9 cellular contexts compared by ENCODE assay signal in genomic region chr2:233060500-233061006, GRCh38. TPM values are rescaled to one million over a fixed set of nuclear protein-coding genes. Genes with fewer than 3 reads are reported as not detected.
DNase-seq lines count a peak whose midpoint lies in the region; ATAC-seq, FAIRE-seq and TF ChIP-seq lines count a peak whose summit lies in the region.
"Had no signal": no experiment of that assay in that cellular context is flagged by ENCODE, and none has a peak within 500 bp of the region (broad histone marks: within the 10 kb centered on the region; RNA-seq: fewer than 3 reads in every experiment).

No MANE protein-coding gene starts in this region.

- H3K27ac ChIP-seq in BLaER1 treated with 17β-estradiol and CSF1 and Interleukin-3, amounts not matched to agents 10 nM and 100 nM, result peak overlapping the region; percentile 84 to 99 (median 94)
- H3K27ac ChIP-seq in K562 (ENCODE audit: extremely low read depth, low read depth, low read length), result no peak overlapping the region; the same call in 2 of the 3 replicates

- POLR2A ChIA-PET in K562 (lab: Yijun Ruan, JAX), result interaction anchor here (0.7 to 1.1 kb wide), 3 partner anchors 12 to 366 kb away, joined by 3 read pairs; no protein-coding TSS in a partner anchor

- H4K20me1 ChIP-seq in BLaER1 treated with 17β-estradiol and CSF1 and Interleukin-3, amounts not matched to agents 10 nM and 100 nM, result peaks cover 33 to 48% (median 46%) of the 10 kb centered on the region in 11 experiments
- no peaks in the 10 kb centered on the region for H4K20me1 ChIP-seq in K562 (replicated peaks; ENCODE audit: control insufficient read depth, insufficient read depth, low read length)

- DNase-seq in K562 (ENCODE audit: extremely low read depth in 1 of 4, low spot score in 3 of 4) (no peak), NCI-H2107 treated with DMSO at 0.1 percent for 48 hours (lab: John Stamatoyannopoulos, UW; ENCODE audit: unreplicated experiment) (no peak), COR-L47 (lab: John Stamatoyannopoulos, UW) (no peak), GM19240 (ENCODE audit: insufficient read length, low spot score) (no peak)
- no peak for DNase-seq in natural killer cell treated with Interleukin-12 subunit alpha and Interleukin-12 subunit beta and Interleukin-15 and Interleukin-18, amount 100 ng/mL, for 72 hours (ENCODE audit: low spot score)
- no peak for DNase-seq in stimulated activated naive CD4-positive, alpha-beta T cell (lab: John Stamatoyannopoulos, UW)

- peak overlapping the region; percentile 74 to 98 (median 88) for H3K4me3 ChIP-seq in BLaER1 treated with 17β-estradiol and CSF1 and Interleukin-3, amounts not matched to agents 10 nM and 100 nM
- peak overlapping the region; percentile 23 for H3K4me3 ChIP-seq in K562

- CTCF ChIA-PET in K562 (lab: Yijun Ruan, JAX; ENCODE audit: low intra/inter-chr PET ratio), result no interaction called here

- peak overlapping the region; percentile 85 to 96 (median 90) for H3K9ac ChIP-seq in BLaER1 treated with 17β-estradiol and CSF1 and Interleukin-3, amounts not matched to agents 10 nM and 100 nM
- peak overlapping the region in 1 of 2 experiments; percentile 77; a peak in 2 of 4 replicates for H3K9ac ChIP-seq in K562 (ENCODE audit: insufficient read depth in 1 of 2, low read depth in 2 of 2, low read length in 2 of 2)

- TF ChIP-seq CTCF in K562 (IDR thresholded peaks at IDR 0.05 in 2 of 3, conservative IDR thresholded peaks at IDR 0.05 in 1 of 3; ENCODE audit: insufficient read depth in 2 of 3, low read depth in 1 of 3, low read length in 3 of 3), result no peak

- no peaks in the 10 kb centered on the region for H3K9me1 ChIP-seq in K562 (ENCODE audit: control insufficient read depth, insufficient read depth, low read length)

- H2AFZ ChIP-seq in K562 (ENCODE audit: low read depth, low read length), result peak overlapping the region; percentile 90

- no peaks in the 10 kb centered on the region for H3K36me3 Mint-ChIP-seq in natural killer cell treated with Interleukin-12 subunit alpha and Interleukin-12 subunit beta and Interleukin-15 and Interleukin-18, amount 100 ng/mL, for 72 hours

- WGBS in K562 (ENCODE audit: insufficient coverage, low coverage, missing lambda C conversion rate), result 87% methylated on average over 8 of the region's 13 CpGs

- peaks cover 12 to 37% (median 27%) of the 10 kb centered on the region in 11 experiments; a peak in 20 of 22 replicates for H3K36me3 ChIP-seq in BLaER1 treated with 17β-estradiol and CSF1 and Interleukin-3, amounts not matched to agents 10 nM and 100 nM
- H3K36me3 ChIP-seq in K562 (ENCODE audit: control insufficient read depth, insufficient read depth, low read length), result no peaks in the 10 kb centered on the region

- peak overlapping the region; percentile 86 for H3K4me3 Mint-ChIP-seq in natural killer cell treated with Interleukin-12 subunit alpha and Interleukin-12 subunit beta and Interleukin-15 and Interleukin-18, amount 100 ng/mL, for 72 hours

- H3K27ac Mint-ChIP-seq in natural killer cell treated with Interleukin-12 subunit alpha and Interleukin-12 subunit beta and Interleukin-15 and Interleukin-18, amount 100 ng/mL, for 72 hours, result peak overlapping the region; percentile 95 to 97

- ATAC-seq in GM21528 (IDR thresholded peaks at IDR 0.05; ENCODE audit: low FRiP score, unreplicated experiment), result peak; percentile 6
- ATAC-seq in K562, result no peak
- ATAC-seq in natural killer cell treated with Interleukin-12 subunit alpha and Interleukin-12 subunit beta and Interleukin-15 and Interleukin-18, amount 100 ng/mL, for 72 hours, result peak in 1 of 2 donors; percentile 25

- no peak for FAIRE-seq in K562 (lab: Jason Lieb, UNC)
- FAIRE-seq: keratinocyte had no signal

- in situ Hi-C loops in K562 (cut with MboI), result no loop called here

- H3K9me3 Mint-ChIP-seq in natural killer cell treated with Interleukin-12 subunit alpha and Interleukin-12 subunit beta and Interleukin-15 and Interleukin-18, amount 100 ng/mL, for 72 hours, result no peaks in the 10 kb centered on the region

- H3K27me3 Mint-ChIP-seq in natural killer cell treated with Interleukin-12 subunit alpha and Interleukin-12 subunit beta and Interleukin-15 and Interleukin-18, amount 100 ng/mL, for 72 hours, result no peaks in the 10 kb centered on the region

- TF ChIP-seq POLR2A in K562 (conservative IDR thresholded peaks at IDR 0.05), result no peak

- intact Hi-C loops in K562 (cut with micrococcal nuclease), result no loop called here

- no peaks in the 10 kb centered on the region for H3K27me3 ChIP-seq in BLaER1 treated with 17β-estradiol and CSF1 and Interleukin-3, amounts not matched to agents 10 nM and 100 nM
- no peaks in the 10 kb centered on the region for H3K27me3 ChIP-seq in K562 (ENCODE audit: control insufficient read depth in 2 of 2, insufficient read depth in 2 of 2, low read length in 2 of 2)

- peak overlapping the region; percentile 86 to 100 (median 98) for H3K4me2 ChIP-seq in BLaER1 treated with 17β-estradiol and CSF1 and Interleukin-3, amounts not matched to agents 10 nM and 100 nM
- peak overlapping the region; percentile 62 for H3K4me2 ChIP-seq in K562 (ENCODE audit: insufficient read depth, low read length)

- peaks cover 34 to 42% of the 10 kb centered on the region in 2 donors for H3K4me1 Mint-ChIP-seq in natural killer cell treated with Interleukin-12 subunit alpha and Interleukin-12 subunit beta and Interleukin-15 and Interleukin-18, amount 100 ng/mL, for 72 hours (ENCODE audit: low read depth in 2 of 2)

- no peak for TF ChIP-seq EP300 in K562 (IDR thresholded peaks at IDR 0.05; ENCODE audit: low read length)

- H3K79me2 ChIP-seq in K562 (ENCODE audit: control insufficient read depth, insufficient read depth, low read length), result no peaks in the 10 kb centered on the region; the same call in 2 of the 3 replicates

- no peaks in the 10 kb centered on the region for H3K9me3 ChIP-seq in BLaER1 treated with 17β-estradiol and CSF1 and Interleukin-3, amounts not matched to agents 10 nM and 100 nM (replicated peaks in 1 of 11)
- H3K9me3 ChIP-seq in K562 (replicated peaks; ENCODE audit: control insufficient read depth, insufficient read depth, low read depth, low read length), result no peaks in the 10 kb centered on the region

- no peak for TF ChIP-seq RAD21 in K562 (CRISPR knock-in tag; conservative IDR thresholded peaks at IDR 0.05 in 1 of 2, IDR thresholded peaks at IDR 0.05 in 1 of 2)

- peaks cover 48 to 58% (median 52%) of the 10 kb centered on the region in 10 experiments for H3K4me1 ChIP-seq in BLaER1 treated with 17β-estradiol and CSF1 and Interleukin-3, amounts not matched to agents 10 nM and 100 nM
- peaks cover 13 to 48% of the 10 kb centered on the region in 2 experiments; a peak in 4 of 5 replicates for H3K4me1 ChIP-seq in K562 (replicated peaks in 1 of 2; ENCODE audit: control insufficient read depth in 2 of 2, insufficient read depth in 2 of 2, low read length in 2 of 2)

- no TSS peak for BruUV-seq in K562 (replicated peaks; lab: Mats Ljungman, UMichigan)

RNA-seq across cellular contexts. Expression of gene INPP5D, which starts 0.4 kb away (rescaled TPM):
- total RNA-seq in K562 (2011; cell fraction: chromatin; rRNA removed; ENCODE audit: low replicate concordance), result 2.4 and 2.7 TPM in 2 replicates
- 1.5 and 1.6 TPM in 2 replicates for total RNA-seq in K562 (2011; cell fraction: nucleolus; rRNA removed)
- total RNA-seq in K562 (2011; cell fraction: nucleoplasm; rRNA removed), result 1.3 and 3.4 TPM in 2 replicates
- total RNA-seq in K562 (2014; rRNA removed) (1.9 and 3.1 TPM in 2 replicates), K562 (2014; rRNA removed; fragmentation: Illumina TruSeq; extraction: Trizol) (2.3 and 3.9 TPM in 2 replicates), K562 (2015; rRNA removed; fragmentation: Illumina TruSeq; extraction: Trizol) (4.5 and 6.2 TPM in 2 replicates), K562 (2021) (4.3 and 5.6 TPM in 2 replicates)
- polyA plus RNA-seq in K562 (2011; rRNA removed) (0.78 and 9.7 TPM in 2 replicates), K562 (2014; fragmentation: Illumina TruSeq; extraction: Trizol) (3.7 and 4.2 TPM in 2 replicates), K562 (2014; fragmentation: Nextera tagmentation; extraction: Ambion mirVana) (under 1 TPM; 0.55 to 0.63 TPM), K562 (2014; rRNA removed) (1.9 and 2.2 TPM in 2 replicates)
- 0.67 and 4.5 TPM in 2 replicates for polyA plus RNA-seq in K562 (2011; cell fraction: cytosol; rRNA removed)
- polyA plus RNA-seq in K562 (2011; cell fraction: nucleus; rRNA removed), result 2.0 and 13.9 TPM in 2 replicates
- polyA plus RNA-seq in K562 (2012), result 3.4 and 7.8 TPM in 2 replicates
- polyA minus RNA-seq in K562 (2011; rRNA and poly(A)+ RNA removed), result 1.4 and 16.3 TPM in 2 replicates
- 1.5 and 18.9 TPM in 2 replicates for polyA minus RNA-seq in K562 (2011; cell fraction: cytosol; rRNA and poly(A)+ RNA removed)
- 2.2 and 16.2 TPM in 2 replicates for polyA minus RNA-seq in K562 (2011; cell fraction: nucleus; rRNA and poly(A)+ RNA removed)
- 100 to 1,000 TPM; 136 to 155 TPM for total RNA-seq in natural killer cell treated with Interleukin-12 subunit alpha and Interleukin-12 subunit beta and Interleukin-15 and Interleukin-18, amount 100 ng/mL, for 72 hours

RNA-seq across cellular contexts. Expression of gene NEU2, which starts 28.1 kb away (rescaled TPM):
- total RNA-seq in K562 (2011; cell fraction: chromatin; rRNA removed; ENCODE audit: low replicate concordance), result not detected in 2 replicates
- total RNA-seq in K562 (2011; cell fraction: nucleolus; rRNA removed), result not detected in 2 replicates
- not detected in 2 replicates for total RNA-seq in K562 (2011; cell fraction: nucleoplasm; rRNA removed)
- total RNA-seq in K562 (2014; rRNA removed), result not detected in 2 replicates
- total RNA-seq in K562 (2014; rRNA removed; fragmentation: Illumina TruSeq; extraction: Trizol), result not detected in 2 replicates
- not detected in 2 replicates for total RNA-seq in K562 (2015; rRNA removed; fragmentation: Illumina TruSeq; extraction: Trizol)
- total RNA-seq in K562 (2021), result not detected in 2 replicates
- not detected in 2 replicates for polyA plus RNA-seq in K562 (2011; rRNA removed)
- not detected in 2 replicates for polyA plus RNA-seq in K562 (2011; cell fraction: cytosol; rRNA removed)
- polyA plus RNA-seq in K562 (2011; cell fraction: nucleus; rRNA removed), result not detected in 2 replicates
- not detected in 2 replicates for polyA plus RNA-seq in K562 (2012)
- polyA plus RNA-seq in K562 (2014; fragmentation: Illumina TruSeq; extraction: Trizol), result not detected in 2 replicates
- not detected for polyA plus RNA-seq in K562 (2014; fragmentation: Nextera tagmentation; extraction: Ambion mirVana)
- not detected in 2 replicates for polyA plus RNA-seq in K562 (2014; rRNA removed)
- polyA minus RNA-seq in K562 (2011; rRNA and poly(A)+ RNA removed), result not detected in 2 replicates
- not detected in 2 replicates for polyA minus RNA-seq in K562 (2011; cell fraction: cytosol; rRNA and poly(A)+ RNA removed)
- polyA minus RNA-seq in K562 (2011; cell fraction: nucleus; rRNA and poly(A)+ RNA removed), result not detected in 2 replicates
- total RNA-seq in natural killer cell treated with Interleukin-12 subunit alpha and Interleukin-12 subunit beta and Interleukin-15 and Interleukin-18, amount 100 ng/mL, for 72 hours, result not detected
- polyA plus RNA-seq: keratinocyte had no signal

RNA-seq across cellular contexts. Expression of gene NGEF, which starts 47.5 kb away (rescaled TPM):
- total RNA-seq in K562 (2011; cell fraction: chromatin; rRNA removed; ENCODE audit: low replicate concordance), result 0.37 TPM in 1 of 2 replicates, not detected in the other
- total RNA-seq in K562 (2011; cell fraction: nucleolus; rRNA removed), result not detected in 2 replicates
- total RNA-seq in K562 (2011; cell fraction: nucleoplasm; rRNA removed), result not detected in 2 replicates
- total RNA-seq in K562 (2014; rRNA removed) (not detected in 2 replicates), K562 (2014; rRNA removed; fragmentation: Illumina TruSeq; extraction: Trizol) (not detected in 2 replicates), K562 (2015; rRNA removed; fragmentation: Illumina TruSeq; extraction: Trizol) (not detected in 2 replicates), K562 (2021) (0.09 and 0.11 TPM in 2 replicates)
- polyA plus RNA-seq in K562 (2011; rRNA removed) (0.12 and 0.17 TPM in 2 replicates), K562 (2014; fragmentation: Illumina TruSeq; extraction: Trizol) (0.07 TPM in 1 of 2 replicates, not detected in the other), K562 (2014; fragmentation: Nextera tagmentation; extraction: Ambion mirVana) (not detected), K562 (2014; rRNA removed) (0.08 TPM in 1 of 2 replicates, not detected in the other)
- 0.06 and 0.10 TPM in 2 replicates for polyA plus RNA-seq in K562 (2011; cell fraction: cytosol; rRNA removed)
- polyA plus RNA-seq in K562 (2011; cell fraction: nucleus; rRNA removed), result 0.32 and 0.51 TPM in 2 replicates
- polyA plus RNA-seq in K562 (2012), result 0.20 and 0.28 TPM in 2 replicates
- polyA minus RNA-seq in K562 (2011; rRNA and poly(A)+ RNA removed), result 0.63 TPM in 1 of 2 replicates, not detected in the other
- polyA minus RNA-seq in K562 (2011; cell fraction: cytosol; rRNA and poly(A)+ RNA removed), result not detected in 2 replicates
- not detected in 2 replicates for polyA minus RNA-seq in K562 (2011; cell fraction: nucleus; rRNA and poly(A)+ RNA removed)
- total RNA-seq in natural killer cell treated with Interleukin-12 subunit alpha and Interleukin-12 subunit beta and Interleukin-15 and Interleukin-18, amount 100 ng/mL, for 72 hours, result not detected

Comparison
In these comparisons a context has a peak if more than half of its experiments do, and no peak if none do; other contexts are left out.
1. RNA of gene INPP5D, which starts 0.4 kb away (total RNA-seq): 136 to 155 TPM in natural killer cell treated with Interleukin-12 subunit alpha and Interleukin-12 subunit beta and Interleukin-15 and Interleukin-18, amount 100 ng/mL, for 72 hours; 1.3 to 6.2 TPM in K562; every median in the first group is over 10 times any median in the second.